Comparison of ENCODE assay signal across 20 cellular contexts in genomic region chr2:238461916-238462315, GRCh38.
"Had no signal": no experiment of that assay in that cellular context is flagged by ENCODE, and none has a peak within 500 bp of the region (broad histone marks: within the 10 kb centered on the region; RNA-seq: fewer than 3 reads in every experiment).

No MANE protein-coding gene starts in this region.

- H3K27ac Mint-ChIP-seq: mesothelial cell of epicardium had no signal

- DNase-seq: dermis blood vessel endothelial cell; dorsolateral prefrontal cortex; effector CD4-positive, alpha-beta T cell; effector memory CD4-positive, alpha-beta T cell; esophagus squamous epithelium; foreskin fibroblast; foreskin melanocyte; gastrocnemius medialis; glutamatergic neuron; head of caudate nucleus; heart right ventricle; hippocampal formation; left cardiac atrium; left lung; left ventricle myocardium superior; lower lobe of right lung; mesenchymal stem cell; mucosa of descending colon had no signal

- ATAC-seq: gastrocnemius medialis, heart right ventricle, left cardiac atrium, left lung, left ventricle myocardium superior, lower lobe of right lung, mucosa of descending colon had no signal

- H3K4me1 Mint-ChIP-seq: mesothelial cell of epicardium had no signal

- H3K4me1 ChIP-seq: left lung, lower lobe of right lung had no signal

- H3K36me3 ChIP-seq: esophagus squamous epithelium, gastrocnemius medialis, heart right ventricle, left lung, lower lobe of right lung had no signal

- H3K27ac ChIP-seq: coronary artery, dorsolateral prefrontal cortex, esophagus squamous epithelium, gastrocnemius medialis, heart right ventricle, left lung, lower lobe of right lung had no signal

- H3K4me3 Mint-ChIP-seq: mesothelial cell of epicardium had no signal

- H3K27me3 ChIP-seq: dorsolateral prefrontal cortex, esophagus squamous epithelium, gastrocnemius medialis, left lung had no signal

- H3K4me3 ChIP-seq: coronary artery, dorsolateral prefrontal cortex, esophagus squamous epithelium, gastrocnemius medialis, heart right ventricle, left lung, lower lobe of right lung, mucosa of descending colon had no signal

- H3K9me3 ChIP-seq: esophagus squamous epithelium, gastrocnemius medialis, left lung, lower lobe of right lung, mucosa of descending colon had no signal

- H3K36me3 Mint-ChIP-seq: mesothelial cell of epicardium had no signal
